In genomic region chr1:75614455-75615379, GRCh38 we compare ENCODE assay signal across 8 cellular contexts. TPM values are rescaled to one million over a fixed set of nuclear protein-coding genes. Genes with fewer than 3 reads are reported as not detected.
DNase-seq lines count a peak whose midpoint lies in the region; ATAC-seq, FAIRE-seq and TF ChIP-seq lines count a peak whose summit lies in the region.

No MANE protein-coding gene starts in this region.

- H3K4me3 ChIP-seq in GM23338 (peak overlapping the region; percentile 90), epithelial cell of esophagus (ENCODE audit: low read length) (no peak overlapping the region), muscle layer of colon (ENCODE audit: low read depth in 1 of 2, low read length in 2 of 2) (peak overlapping the region; percentile 34 to 56), small intestine (ENCODE audit: low read depth in 1 of 2, low read length in 2 of 2) (peak overlapping the region in 1 of 2 donors; percentile 10)

- H3K9me3 Mint-ChIP-seq in GM23338 = no peaks in the 10 kb centered on the region

- peak overlapping the region; percentile 99 for H2AFZ ChIP-seq in GM23338

- no peak overlapping the region for H3K27ac ChIP-seq in GM23338 (ENCODE audit: low read depth)
- H3K27ac ChIP-seq in VCaP = peak overlapping the region; percentile 80
- H3K27ac ChIP-seq in muscle layer of colon (ENCODE audit: low read depth, low read length) = no peak overlapping the region
- H3K27ac ChIP-seq in small intestine (ENCODE audit: low read depth in 1 of 2, low read length in 1 of 2) = no peak overlapping the region

- no peak for FAIRE-seq in small intestine (lab: Jason Lieb, UNC)

- peak overlapping the region; percentile 96 for H3K4me2 ChIP-seq in GM23338

- peaks cover 44% of the 10 kb centered on the region for H3K27me3 Mint-ChIP-seq in GM23338 (ENCODE audit: insufficient read depth, low read depth, poor library complexity)

- H3F3A ChIP-seq in GM23338 (replicated peaks; ENCODE audit: low read depth) = no peaks in the 10 kb centered on the region

- peaks cover 68% of the 10 kb centered on the region for H3K27me3 ChIP-seq in GM23338 (ENCODE audit: insufficient read depth)
- H3K27me3 ChIP-seq in muscle layer of colon (ENCODE audit: control insufficient read depth in 1 of 2, insufficient read depth in 2 of 2, low read length in 2 of 2) = peaks cover 20 to 29% of the 10 kb centered on the region in 2 donors
- H3K27me3 ChIP-seq in small intestine (ENCODE audit: control insufficient read depth in 2 of 2, insufficient read depth in 2 of 2, low read length in 2 of 2) = peaks cover 3 to 14% of the 10 kb centered on the region in 2 donors

- H3K4me3 Mint-ChIP-seq in GM23338 = peak overlapping the region; percentile 79

- no peaks in the 10 kb centered on the region; the same call in 2 of the 3 replicates for H3K36me3 Mint-ChIP-seq in GM23338 (ENCODE audit: low read depth)

- H3K79me2 ChIP-seq in GM23338 (replicated peaks; ENCODE audit: insufficient read depth) = no peaks in the 10 kb centered on the region

- H3K4me1 ChIP-seq in GM23338 (ENCODE audit: insufficient read depth) (peaks cover 9% of the 10 kb centered on the region; the same call in 1 of the 2 replicates), muscle layer of colon (ENCODE audit: insufficient read depth, low read length) (peaks cover 19% of the 10 kb centered on the region), small intestine (ENCODE audit: control insufficient read depth in 2 of 2, insufficient read depth in 1 of 2, low read depth in 1 of 2, low read length in 1 of 2) (no peaks in the 10 kb centered on the region)

- no peaks in the 10 kb centered on the region for H3K9me3 ChIP-seq in muscle layer of colon (ENCODE audit: low read length)
- H3K9me3 ChIP-seq in small intestine (ENCODE audit: control insufficient read depth, low read depth) = no peaks in the 10 kb centered on the region

- H3K9ac ChIP-seq in muscle layer of colon (ENCODE audit: low read length) = no peak overlapping the region

- 2 to 3% (median 2%) methylated on average over 49 to 51 of the region's 51 CpGs for WGBS in small intestine, 3 donors

- ATAC-seq in GM23338 = peak; percentile 85

- peaks cover 13% of the 10 kb centered on the region; the same call in 2 of the 3 replicates for H3K4me1 Mint-ChIP-seq in GM23338

- peak; percentile 93 for DNase-seq in GM23338 (ENCODE audit: low spot score)
- no peak for DNase-seq in epithelial cell of esophagus (ENCODE audit: low read depth)
- peak; percentile 64 for DNase-seq in superior temporal gyrus (ENCODE audit: extremely low spot score)
- no peak for DNase-seq in small intestine

- H3K27ac Mint-ChIP-seq in GM23338 = no peak overlapping the region

- H3K36me3 ChIP-seq in GM23338 (ENCODE audit: insufficient read depth) (no peaks in the 10 kb centered on the region), muscle layer of colon (ENCODE audit: insufficient read depth, low read length) (no peaks in the 10 kb centered on the region), small intestine (ENCODE audit: control insufficient read depth in 2 of 2, insufficient read depth in 2 of 2, low read length in 2 of 2) (no peaks in the 10 kb centered on the region)

- TF ChIP-seq CTCF in GM12872 (IDR thresholded peaks at IDR 0.05; ENCODE audit: insufficient read depth, low read depth, low read length) (peak; percentile 59), GM23338 (conservative IDR thresholded peaks at IDR 0.05; ENCODE audit: low read depth in 2 of 2) (peak; percentile 42 to 51), LNCAP (IDR thresholded peaks at IDR 0.05) (peak; percentile 57), VCaP (conservative IDR thresholded peaks at IDR 0.05) (peak; percentile 83), epithelial cell of esophagus (IDR thresholded peaks at IDR 0.05; ENCODE audit: insufficient read depth, low read depth, low read length, missing control alignments) (peak; percentile 20)

- H3K9me2 ChIP-seq in GM23338 (ENCODE audit: insufficient read depth) = no peaks in the 10 kb centered on the region

- 0 out of 2 replicates have a peak, but pooled peaks cover 10% of the 10 kb centered on the region for H4K20me1 ChIP-seq in GM23338 (replicated peaks; ENCODE audit: insufficient read depth)

TF ChIP-seq in GM23338, 12 proteins besides CTCF, POLR2A, EP300 and RAD21:
- TF ChIP-seq NANOG (IDR thresholded peaks at IDR 0.05; ENCODE audit: borderline replicate concordance) (no peak), EZH2 (IDR thresholded peaks at IDR 0.05; ENCODE audit: low read depth, unreplicated experiment) (no peak), ETS1 (IDR thresholded peaks at IDR 0.05) (no peak), ZNF331 (CRISPR knock-in tag; IDR thresholded peaks at IDR 0.05; ENCODE audit: low read depth) (no peak), JUNB (IDR thresholded peaks at IDR 0.05; ENCODE audit: unreplicated experiment) (no peak), STAT1 (IDR thresholded peaks at IDR 0.05; ENCODE audit: unreplicated experiment) (no peak), POLR2AphosphoS5 (IDR thresholded peaks at IDR 0.05; ENCODE audit: low read depth) (no peak), REST (IDR thresholded peaks at IDR 0.05; ENCODE audit: unreplicated experiment) (no peak)
TF ChIP-seq in GM23338: peak in this region for 0.

RNA-seq across cellular contexts. Expression of gene SLC44A5, which starts 3.8 kb away (rescaled TPM):
- 7.6 and 11.7 TPM in 2 replicates for total RNA-seq in GM23338 (2014; rRNA removed; shearing (Covaris generic))
- polyA plus RNA-seq in GM23338 (2016; fragmentation: Nextera tagmentation; extraction: Ambion mirVana) = 2.8 and 3.3 TPM in 2 replicates
- polyA plus RNA-seq in small intestine = 1 to 10 TPM in 1 of 3 donors, under 1 TPM in 1, not detected in 1; 0.40 to 1.4 TPM

Comparison
In these comparisons a context has a peak if more than half of its experiments do, and no peak if none do; other contexts are left out.
1. CTCF ChIP-seq: peak in every context shown above with its lines; median percentile 83 in VCaP; 59 in GM12872; 57 in LNCAP; 46 in GM23338; 20 in epithelial cell of esophagus.
2. DNase-seq: peak in GM23338 (single experiment) and superior temporal gyrus (single experiment); none in epithelial cell of esophagus (single experiment) and small intestine (single experiment).